ENCODE assay signal across 8 cellular contexts in genomic region chr1:26335774-26336476, GRCh38. TPM values are rescaled to one million over a fixed set of nuclear protein-coding genes. Genes with fewer than 3 reads are reported as not detected.
A peak's percentile ranks its signal among the peaks of the same experiment; 100 is the strongest.
DNase-seq lines count a peak whose midpoint lies in the region; ATAC-seq lines count a peak whose summit lies in the region.

No MANE protein-coding gene starts in this region.

- DNase-seq in activated T-cell treated with anti-CD3 and anti-CD28 coated beads, Interleukin-2, amount 50 U/mL, for 24 hours, result no peak
- no peak for DNase-seq in activated T-cell treated with anti-CD3 and anti-CD28 coated beads for 4 hours
- DNase-seq in activated CD4-positive, alpha-beta memory T cell treated with anti-CD3 and anti-CD28 coated beads for 36 hours, result no peak
- no peak for DNase-seq in stimulated activated naive B cell treated with anti-CD40 and anti-IgM and Interleukin-4, amounts not matched to agents 10 μg/mL and 1 μg/mL and 100 μg/mL, for 72 hours
- no peak for DNase-seq in NCI-H1092 treated with DMSO at 0.1 percent for 48 hours (lab: John Stamatoyannopoulos, UW)
- DNase-seq in stimulated activated CD4-positive, alpha-beta T cell treated with anti-CD3 and anti-CD28 coated beads, Interleukin-2, amount 100 ng/mL, for 24 hours, result no peak
- no peak for DNase-seq in activated CD4-positive, CD25-positive, alpha-beta regulatory T cell treated with anti-CD3 and anti-CD28 coated beads, Interleukin-2, amount 50 U/mL, for 72 hours

- intact Hi-C loops in activated CD4-positive, alpha-beta memory T cell treated with anti-CD3 and anti-CD28 coated beads for 36 hours (cut with micrococcal nuclease), result no loop called here

- H3K4me1 ChIP-seq in iPS-15b (ENCODE audit: control insufficient read depth, insufficient read depth, low read length), result peaks cover 8% of the 10 kb centered on the region

- H3K9me3 ChIP-seq in iPS-15b (ENCODE audit: control insufficient read depth, insufficient read depth, low read length), result no peaks in the 10 kb centered on the region

- H3K27me3 ChIP-seq in iPS-15b (ENCODE audit: control insufficient read depth, insufficient read depth, low read length), result peaks cover 8% of the 10 kb centered on the region

- CTCF ChIA-PET in activated CD4-positive, alpha-beta memory T cell treated with anti-CD3 and anti-CD28 coated beads for 36 hours (lab: Charles Lee), result interaction anchor here (1.3 to 2.2 kb wide), 3 partner anchors 15 to 60 kb away, joined by 5 to 8 read pairs (median 8); no protein-coding TSS in a partner anchor

- peaks cover 12% of the 10 kb centered on the region for H3K4me1 Mint-ChIP-seq in activated T-cell treated with anti-CD3 and anti-CD28 coated beads, Interleukin-2, amount 50 U/mL, for 24 hours (ENCODE audit: low read depth)
- H3K4me1 Mint-ChIP-seq in activated CD4-positive, alpha-beta memory T cell treated with anti-CD3 and anti-CD28 coated beads for 36 hours (ENCODE audit: low read depth), result peaks cover 5% of the 10 kb centered on the region
- H3K4me1 Mint-ChIP-seq in stimulated activated naive B cell treated with anti-CD40 and anti-IgM and Interleukin-4, amounts not matched to agents 10 μg/mL and 1 μg/mL and 100 μg/mL, for 72 hours, result peaks cover 6 to 11% of the 10 kb centered on the region in 2 donors

- POLR2A ChIA-PET in activated CD4-positive, alpha-beta memory T cell treated with anti-CD3 and anti-CD28 coated beads for 36 hours (lab: Charles Lee), result no interaction called here

- peak overlapping the region; percentile 83 for H3K4me3 Mint-ChIP-seq in activated T-cell treated with anti-CD3 and anti-CD28 coated beads, Interleukin-2, amount 50 U/mL, for 24 hours
- peak overlapping the region; percentile 86 for H3K4me3 Mint-ChIP-seq in activated CD4-positive, alpha-beta memory T cell treated with anti-CD3 and anti-CD28 coated beads for 36 hours
- peak overlapping the region; percentile 83 to 91 for H3K4me3 Mint-ChIP-seq in stimulated activated naive B cell treated with anti-CD40 and anti-IgM and Interleukin-4, amounts not matched to agents 10 μg/mL and 1 μg/mL and 100 μg/mL, for 72 hours

- H3K9me3 Mint-ChIP-seq in activated T-cell treated with anti-CD3 and anti-CD28 coated beads, Interleukin-2, amount 50 U/mL, for 24 hours, result no peaks in the 10 kb centered on the region
- H3K9me3 Mint-ChIP-seq in activated CD4-positive, alpha-beta memory T cell treated with anti-CD3 and anti-CD28 coated beads for 36 hours, result no peaks in the 10 kb centered on the region
- no peaks in the 10 kb centered on the region for H3K9me3 Mint-ChIP-seq in stimulated activated naive B cell treated with anti-CD40 and anti-IgM and Interleukin-4, amounts not matched to agents 10 μg/mL and 1 μg/mL and 100 μg/mL, for 72 hours

- H3K36me3 ChIP-seq in iPS-15b (ENCODE audit: control insufficient read depth, insufficient read depth, low read length), result no peaks in the 10 kb centered on the region

- H3K9ac ChIP-seq in iPS-15b (ENCODE audit: low read depth, low read length), result peak overlapping the region; percentile 70

- H3K4me3 ChIP-seq in iPS-15b (ENCODE audit: low read depth, low read length), result peak overlapping the region; percentile 93

- H3K27ac Mint-ChIP-seq in activated T-cell treated with anti-CD3 and anti-CD28 coated beads, Interleukin-2, amount 50 U/mL, for 24 hours, result no peak overlapping the region
- H3K27ac Mint-ChIP-seq in activated CD4-positive, alpha-beta memory T cell treated with anti-CD3 and anti-CD28 coated beads for 36 hours, result no peak overlapping the region
- peak overlapping the region; percentile 80 for H3K27ac Mint-ChIP-seq in stimulated activated naive B cell treated with anti-CD40 and anti-IgM and Interleukin-4, amounts not matched to agents 10 μg/mL and 1 μg/mL and 100 μg/mL, for 72 hours

- H3K27me3 Mint-ChIP-seq in activated T-cell treated with anti-CD3 and anti-CD28 coated beads, Interleukin-2, amount 50 U/mL, for 24 hours, result no peaks in the 10 kb centered on the region
- H3K27me3 Mint-ChIP-seq in activated CD4-positive, alpha-beta memory T cell treated with anti-CD3 and anti-CD28 coated beads for 36 hours, result no peaks in the 10 kb centered on the region
- H3K27me3 Mint-ChIP-seq in stimulated activated naive B cell treated with anti-CD40 and anti-IgM and Interleukin-4, amounts not matched to agents 10 μg/mL and 1 μg/mL and 100 μg/mL, for 72 hours, result no peaks in the 10 kb centered on the region

- H3K36me3 Mint-ChIP-seq in activated T-cell treated with anti-CD3 and anti-CD28 coated beads, Interleukin-2, amount 50 U/mL, for 24 hours (ENCODE audit: low read depth), result peaks cover 3% of the 10 kb centered on the region
- H3K36me3 Mint-ChIP-seq in activated CD4-positive, alpha-beta memory T cell treated with anti-CD3 and anti-CD28 coated beads for 36 hours, result no peaks in the 10 kb centered on the region
- no peaks in the 10 kb centered on the region for H3K36me3 Mint-ChIP-seq in stimulated activated naive B cell treated with anti-CD40 and anti-IgM and Interleukin-4, amounts not matched to agents 10 μg/mL and 1 μg/mL and 100 μg/mL, for 72 hours

- ATAC-seq in stimulated activated naive B cell treated with anti-CD40 and anti-IgM and Interleukin-4, amounts not matched to agents 10 μg/mL and 1 μg/mL and 100 μg/mL, for 72 hours (replicated peaks), result peak; percentile 2 to 3

RNA-seq across cellular contexts. Expression of gene CRYBG2, which starts 18.0 kb away (rescaled TPM):
- total RNA-seq in activated CD4-positive, alpha-beta memory T cell treated with anti-CD3 and anti-CD28 coated beads for 36 hours, result 1 to 10 TPM; 1.3 to 1.6 TPM

RNA-seq across cellular contexts. Expression of gene CD52, which starts 18.2 kb away (rescaled TPM):
- 100 to 1,000 TPM; 261 to 291 TPM for total RNA-seq in activated CD4-positive, alpha-beta memory T cell treated with anti-CD3 and anti-CD28 coated beads for 36 hours

RNA-seq across cellular contexts. Expression of gene UBXN11, which starts 29.5 kb away (rescaled TPM):
- 10 to 100 TPM; 24.5 to 26.1 TPM for total RNA-seq in activated CD4-positive, alpha-beta memory T cell treated with anti-CD3 and anti-CD28 coated beads for 36 hours

RNA-seq across cellular contexts. Expression of gene ZNF683, which starts 36.6 kb away (rescaled TPM):
- total RNA-seq in activated CD4-positive, alpha-beta memory T cell treated with anti-CD3 and anti-CD28 coated beads for 36 hours, result not detected

RNA-seq across cellular contexts. Expression of gene SH3BGRL3, which starts 56.0 kb away (rescaled TPM):
- total RNA-seq in activated CD4-positive, alpha-beta memory T cell treated with anti-CD3 and anti-CD28 coated beads for 36 hours, result 100 to 1,000 TPM; 305 to 320 TPM
